Comparison of ENCODE assay signal across 8 cellular contexts in the genomic region with DNA sequence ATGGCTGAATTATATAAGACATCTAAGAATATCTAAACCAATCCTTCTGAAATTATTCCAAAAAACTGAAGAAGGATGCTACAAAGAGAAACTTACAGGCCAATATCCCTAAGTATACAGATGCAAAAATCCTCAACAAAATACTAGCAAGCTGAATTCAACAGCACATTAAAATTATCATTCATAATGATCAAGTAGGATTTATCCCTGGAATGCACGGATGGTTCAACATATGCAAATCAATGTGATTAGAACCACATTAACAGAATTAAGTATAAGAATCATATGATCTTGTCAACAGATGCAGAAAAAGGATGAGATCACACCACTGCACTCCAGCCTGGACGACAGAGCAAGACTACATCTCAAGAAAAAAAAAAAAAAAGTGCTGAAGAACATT. TPM values are rescaled to one million over a fixed set of nuclear protein-coding genes. Genes with fewer than 3 reads are reported as not detected.
"Had no signal": no experiment of that assay in that cellular context is flagged by ENCODE, and none has a peak within 500 bp of the region (broad histone marks: within the 10 kb centered on the region; RNA-seq: fewer than 3 reads in every experiment).

No MANE protein-coding gene starts in this region.

- H3K4me3 ChIP-seq: HAP-1 had no signal

- DNase-seq: GOT3, H7, HFFc6 had no signal

- H3K27ac Mint-ChIP-seq: HFFc6, IgD-negative memory B cell had no signal

- H3K4me3 Mint-ChIP-seq: HFFc6, IgD-negative memory B cell had no signal

- FAIRE-seq: HepG2 had no signal

- H3K36me3 ChIP-seq: HAP-1 had no signal

- H3K27ac ChIP-seq: HL-60 had no signal

- H3K4me1 ChIP-seq: HAP-1 had no signal

- ATAC-seq: HCT116, HepG2 had no signal

- H3K27me3 Mint-ChIP-seq: IgD-negative memory B cell had no signal

- H3K36me3 Mint-ChIP-seq: IgD-negative memory B cell had no signal

RNA-seq across cellular contexts. Expression of gene ZNF560, which starts 13.3 kb away (rescaled TPM):
- total RNA-seq: H7, HepG2 had no signal
- polyA plus RNA-seq: HepG2, IgD-negative memory B cell had no signal
